25 cellular contexts compared by ENCODE assay signal in genomic region chr20:18243802-18244201, GRCh38.
"Had no signal": no experiment of that assay in that cellular context is flagged by ENCODE, and none has a peak within 500 bp of the region (broad histone marks: within the 10 kb centered on the region; RNA-seq: fewer than 3 reads in every experiment).

No MANE protein-coding gene starts in this region.

- H3K4me1 ChIP-seq: colonic mucosa, esophagus squamous epithelium, gastrocnemius medialis, heart right ventricle, left lung, lower lobe of right lung had no signal

- H3K27me3 ChIP-seq: colonic mucosa, gastrocnemius medialis had no signal

- H3K4me3 ChIP-seq: colonic mucosa, esophagus squamous epithelium, gastrocnemius medialis, heart right ventricle, left lung, lower lobe of right lung, mucosa of descending colon had no signal

- H3K27ac Mint-ChIP-seq: dendritic cell treated with granulocyte-macrophage colony-stimulating factor and Interleukin-4, amounts not matched to agents 40 ng/mL and 50 ng/mL, for 4 days; effector memory CD8-positive, alpha-beta T cell; endodermal cell; mesothelial cell of epicardium; naive B cell had no signal

- H3K36me3 ChIP-seq: colonic mucosa, esophagus squamous epithelium, gastrocnemius medialis, heart right ventricle, left lung, lower lobe of right lung had no signal

- H3K4me3 Mint-ChIP-seq: dendritic cell treated with granulocyte-macrophage colony-stimulating factor and Interleukin-4, amounts not matched to agents 40 ng/mL and 50 ng/mL, for 4 days; effector memory CD8-positive, alpha-beta T cell; endodermal cell; mesothelial cell of epicardium; naive B cell had no signal

- ATAC-seq: effector memory CD8-positive, alpha-beta T cell; esophagus mucosa; gastrocnemius medialis; heart right ventricle; left cardiac atrium; left lung; left ventricle myocardium superior; lower lobe of right lung; mucosa of descending colon had no signal

- H3K27ac ChIP-seq: colonic mucosa, epithelial cell of prostate, esophagus squamous epithelium, gastrocnemius medialis, heart right ventricle, left lung, lower lobe of right lung had no signal

- H3K9me3 ChIP-seq: colonic mucosa, esophagus squamous epithelium, gastrocnemius medialis, lower lobe of right lung, mucosa of descending colon had no signal

- H3K4me1 Mint-ChIP-seq: mesothelial cell of epicardium, naive B cell had no signal

- DNase-seq: colonic mucosa; cortex of kidney; effector CD8-positive, alpha-beta T cell; effector memory CD8-positive, alpha-beta T cell; endodermal cell; erythroblast; esophagus squamous epithelium; foreskin fibroblast; foreskin melanocyte; gastrocnemius medialis; glutamatergic neuron; head of caudate nucleus; heart right ventricle; hippocampal formation; left cardiac atrium; left lung; left ventricle myocardium superior; lower lobe of right lung; mesenchymal stem cell; mucosa of descending colon; naive B cell had no signal

- H3K36me3 Mint-ChIP-seq: mesothelial cell of epicardium had no signal
